ENCODE assay signal across 1 cellular context in genomic region chrX:53072418-53073114, GRCh38.
TF ChIP-seq lines count a peak whose summit lies in the region.

No MANE protein-coding gene starts in this region.

TF ChIP-seq in HCT116, 20 proteins besides CTCF, POLR2A, EP300 and RAD21 (continued from another document):
- TF ChIP-seq EZH2phosphoT487 (IDR thresholded peaks at IDR 0.05; ENCODE audit: borderline replicate concordance) = no peak
- TF ChIP-seq YY1 (IDR thresholded peaks at IDR 0.05; ENCODE audit: extremely low read depth, insufficient replicate concordance, low read depth, low read length) = no peak
- no peak for TF ChIP-seq CEBPB (IDR thresholded peaks at IDR 0.05; ENCODE audit: low read depth)
- no peak for TF ChIP-seq POLR2AphosphoS5 (IDR thresholded peaks at IDR 0.05; ENCODE audit: low read depth, low read length)
- TF ChIP-seq JUND (IDR thresholded peaks at IDR 0.05) = no peak
